In genomic region chr10:20959178-20959577, GRCh38 we compare ENCODE assay signal across 37 cellular contexts.
"Had no signal": no experiment of that assay in that cellular context is flagged by ENCODE, and none has a peak within 500 bp of the region (broad histone marks: within the 10 kb centered on the region; RNA-seq: fewer than 3 reads in every experiment).

No MANE protein-coding gene starts in this region.

- H3K27ac Mint-ChIP-seq: activated naive CD4-positive, alpha-beta T cell treated with anti-CD3 and anti-CD28 coated beads for 36 hours; activated naive CD4-positive, alpha-beta T cell treated with anti-CD3 and anti-CD28 coated beads, Interleukin-2, amount 10 ng/mL, durations not matched to agents 7 days and 5 days; activated naive CD4-positive, alpha-beta T cell treated with anti-CD3 and anti-CD28 coated beads, Interleukin-2, amount 50 U/mL, for 24 hours; activated naive CD4-positive, alpha-beta T cell treated with anti-CD3 and anti-CD28 coated beads, Interleukin-2, amount 50 U/mL, for 72 hours; activated naive CD8-positive, alpha-beta T cell; activated naive CD8-positive, alpha-beta T cell treated with anti-CD3 and anti-CD28 coated beads for 36 hours; activated naive CD8-positive, alpha-beta T cell treated with anti-CD3 and anti-CD28 coated beads, Interleukin-2, amount 10 ng/mL, durations not matched to agents 7 days and 5 days; activated naive CD8-positive, alpha-beta T cell treated with anti-CD3 and anti-CD28 coated beads, Interleukin-2, amount 50 U/mL, for 24 hours; activated T-cell treated with anti-CD3 and anti-CD28 coated beads, Interleukin-2, amount 50 U/mL, for 24 hours; activated T-cell treated with anti-CD3 and anti-CD28 coated beads, Interleukin-2, amount 50 U/mL, for 72 hours; activated T-helper 1 cell treated with anti-CD3 and anti-CD28 coated beads, Interleukin-12 subunit alpha, Interleukin-12 subunit beta, Interleukin-2, Interleukin-4 antibody, amounts not matched to agents 30 ng/mL and 10 ng/mL and 1 ng/mL, durations not matched to agents 14 hours and 24 hours and 36 hours; activated T-helper 17 cell treated with anti-CD3 and anti-CD28 coated beads, Interleukin-2, amount 50 U/mL, for 72 hours; activated T-helper 2 cell treated with anti-CD3 and anti-CD28 coated beads, Interferon-gamma antibody, Interleukin-2, Interleukin-4, amounts not matched to agents 10 μg/mL and 5 μg/mL and 100 μg/mL, durations not matched to agents 14 hours and 24 hours and 36 hours; brain had no signal

- H3K27me3 Mint-ChIP-seq: activated naive CD4-positive, alpha-beta T cell treated with anti-CD3 and anti-CD28 coated beads, Interleukin-2, amount 10 ng/mL, durations not matched to agents 7 days and 5 days; activated naive CD4-positive, alpha-beta T cell treated with anti-CD3 and anti-CD28 coated beads, Interleukin-2, amount 50 U/mL, for 24 hours; activated naive CD8-positive, alpha-beta T cell; activated naive CD8-positive, alpha-beta T cell treated with anti-CD3 and anti-CD28 coated beads for 36 hours; activated naive CD8-positive, alpha-beta T cell treated with anti-CD3 and anti-CD28 coated beads, Interleukin-2, amount 10 ng/mL, durations not matched to agents 7 days and 5 days; activated naive CD8-positive, alpha-beta T cell treated with anti-CD3 and anti-CD28 coated beads, Interleukin-2, amount 50 U/mL, for 24 hours; central memory CD8-positive, alpha-beta T cell had no signal

- H3K9me3 Mint-ChIP-seq: activated naive CD4-positive, alpha-beta T cell treated with anti-CD3 and anti-CD28 coated beads for 36 hours; activated naive CD4-positive, alpha-beta T cell treated with anti-CD3 and anti-CD28 coated beads, Interleukin-2, amount 10 ng/mL, durations not matched to agents 7 days and 5 days; activated naive CD4-positive, alpha-beta T cell treated with anti-CD3 and anti-CD28 coated beads, Interleukin-2, amount 50 U/mL, for 24 hours; activated naive CD8-positive, alpha-beta T cell treated with anti-CD3 and anti-CD28 coated beads for 36 hours; activated naive CD8-positive, alpha-beta T cell treated with anti-CD3 and anti-CD28 coated beads, Interleukin-2, amount 10 ng/mL, durations not matched to agents 7 days and 5 days; activated naive CD8-positive, alpha-beta T cell treated with anti-CD3 and anti-CD28 coated beads, Interleukin-2, amount 50 U/mL, for 24 hours; activated T-cell treated with anti-CD3 and anti-CD28 coated beads, Interleukin-2, amount 50 U/mL, for 24 hours; activated T-cell treated with anti-CD3 and anti-CD28 coated beads, Interleukin-2, amount 50 U/mL, for 4 hours; activated T-cell treated with anti-CD3 and anti-CD28 coated beads, Interleukin-2, amount 50 U/mL, for 72 hours; activated T-helper 1 cell treated with anti-CD3 and anti-CD28 coated beads, Interleukin-12 subunit alpha, Interleukin-12 subunit beta, Interleukin-2, Interleukin-4 antibody, amounts not matched to agents 30 ng/mL and 10 ng/mL and 1 ng/mL, durations not matched to agents 14 hours and 24 hours and 36 hours; activated T-helper 17 cell treated with anti-CD3 and anti-CD28 coated beads, Interleukin-2, amount 50 U/mL, for 72 hours; activated T-helper 2 cell treated with anti-CD3 and anti-CD28 coated beads, Interferon-gamma antibody, Interleukin-2, Interleukin-4, amounts not matched to agents 10 μg/mL and 5 μg/mL and 100 μg/mL, durations not matched to agents 14 hours and 24 hours and 36 hours had no signal

- H3K4me1 Mint-ChIP-seq: activated naive CD4-positive, alpha-beta T cell treated with anti-CD3 and anti-CD28 coated beads, Interleukin-2, amount 10 ng/mL, durations not matched to agents 7 days and 5 days; activated naive CD4-positive, alpha-beta T cell treated with anti-CD3 and anti-CD28 coated beads, Interleukin-2, amount 50 U/mL, for 24 hours; activated naive CD8-positive, alpha-beta T cell treated with anti-CD3 and anti-CD28 coated beads for 36 hours; activated naive CD8-positive, alpha-beta T cell treated with anti-CD3 and anti-CD28 coated beads, Interleukin-2, amount 10 ng/mL, durations not matched to agents 7 days and 5 days; activated naive CD8-positive, alpha-beta T cell treated with anti-CD3 and anti-CD28 coated beads, Interleukin-2, amount 50 U/mL, for 24 hours; activated T-helper 17 cell treated with anti-CD3 and anti-CD28 coated beads, Interleukin-2, amount 50 U/mL, for 72 hours; central memory CD8-positive, alpha-beta T cell had no signal

- H3K27me3 ChIP-seq: adrenal gland, ascending aorta, body of pancreas, brain microvascular endothelial cell, breast epithelium, cardiac muscle cell had no signal

- H3K9me3 ChIP-seq: adrenal gland, ascending aorta, body of pancreas, breast epithelium had no signal

- H3K4me1 ChIP-seq: adrenal gland, ascending aorta, body of pancreas, breast epithelium had no signal

- H3K27ac ChIP-seq: adrenal gland, ascending aorta, body of pancreas, brain microvascular endothelial cell, breast epithelium, cardiac muscle cell had no signal

- DNase-seq: activated effector memory CD4-positive, alpha-beta T cell treated with anti-CD3 and anti-CD28 coated beads, Interleukin-2, amount 50 U/mL, for 16 hours; activated effector memory CD4-positive, alpha-beta T cell treated with Interleukin-2 at 50 U/mL for 16 hours; activated gamma-delta T cell; activated gamma-delta T cell treated with Interleukin-2 at 50 U/mL for 16 hours; activated naive CD4-positive, alpha-beta T cell; activated naive CD4-positive, alpha-beta T cell treated with anti-CD3 and anti-CD28 coated beads for 36 hours; activated naive CD4-positive, alpha-beta T cell treated with anti-CD3 and anti-CD28 coated beads, Interleukin-2, amount 10 ng/mL, durations not matched to agents 7 days and 5 days; activated naive CD4-positive, alpha-beta T cell treated with anti-CD3 and anti-CD28 coated beads, Interleukin-2, amount 50 U/mL, for 16 hours; activated naive CD4-positive, alpha-beta T cell treated with Interleukin-2 at 50 U/mL for 16 hours; activated naive CD8-positive, alpha-beta T cell treated with anti-CD3 and anti-CD28 coated beads for 36 hours; activated naive CD8-positive, alpha-beta T cell treated with anti-CD3 and anti-CD28 coated beads, Interleukin-2, amount 10 ng/mL, durations not matched to agents 7 days and 5 days; activated naive CD8-positive, alpha-beta T cell treated with anti-CD3 and anti-CD28 coated beads, Interleukin-2, amount 50 U/mL, for 24 hours; activated T-cell treated with anti-CD3 and anti-CD28 coated beads, Interleukin-2, amount 50 U/mL, for 24 hours; activated T-cell treated with anti-CD3 and anti-CD28 coated beads, Interleukin-2, amount 50 U/mL, for 4 hours; activated T-cell treated with anti-CD3 and anti-CD28 coated beads, Interleukin-2, amount 50 U/mL, for 48 hours; activated T-cell treated with anti-CD3 and anti-CD28 coated beads, Interleukin-2, amount 50 U/mL, for 72 hours; adrenal gland; amniotic stem cell; amygdala; anterior cingulate cortex; aorta; body of pancreas; brain microvascular endothelial cell; caudate nucleus; central memory CD4-positive, alpha-beta T cell; cerebellar nuclear complex had no signal

- H3K36me3 Mint-ChIP-seq: activated naive CD4-positive, alpha-beta T cell treated with anti-CD3 and anti-CD28 coated beads, Interleukin-2, amount 10 ng/mL, durations not matched to agents 7 days and 5 days; activated naive CD4-positive, alpha-beta T cell treated with anti-CD3 and anti-CD28 coated beads, Interleukin-2, amount 50 U/mL, for 24 hours; activated naive CD4-positive, alpha-beta T cell treated with anti-CD3 and anti-CD28 coated beads, Interleukin-2, amount 50 U/mL, for 72 hours; activated naive CD8-positive, alpha-beta T cell; activated naive CD8-positive, alpha-beta T cell treated with anti-CD3 and anti-CD28 coated beads for 36 hours; activated naive CD8-positive, alpha-beta T cell treated with anti-CD3 and anti-CD28 coated beads, Interleukin-2, amount 10 ng/mL, durations not matched to agents 7 days and 5 days had no signal

- H3K4me3 Mint-ChIP-seq: activated naive CD4-positive, alpha-beta T cell treated with anti-CD3 and anti-CD28 coated beads for 36 hours; activated naive CD4-positive, alpha-beta T cell treated with anti-CD3 and anti-CD28 coated beads, Interleukin-2, amount 10 ng/mL, durations not matched to agents 7 days and 5 days; activated naive CD4-positive, alpha-beta T cell treated with anti-CD3 and anti-CD28 coated beads, Interleukin-2, amount 50 U/mL, for 24 hours; activated naive CD8-positive, alpha-beta T cell; activated naive CD8-positive, alpha-beta T cell treated with anti-CD3 and anti-CD28 coated beads for 36 hours; activated naive CD8-positive, alpha-beta T cell treated with anti-CD3 and anti-CD28 coated beads, Interleukin-2, amount 10 ng/mL, durations not matched to agents 7 days and 5 days; activated naive CD8-positive, alpha-beta T cell treated with anti-CD3 and anti-CD28 coated beads, Interleukin-2, amount 50 U/mL, for 24 hours; activated T-cell treated with anti-CD3 and anti-CD28 coated beads, Interleukin-2, amount 50 U/mL, for 24 hours; activated T-cell treated with anti-CD3 and anti-CD28 coated beads, Interleukin-2, amount 50 U/mL, for 4 hours; activated T-cell treated with anti-CD3 and anti-CD28 coated beads, Interleukin-2, amount 50 U/mL, for 72 hours; activated T-helper 1 cell treated with anti-CD3 and anti-CD28 coated beads, Interleukin-12 subunit alpha, Interleukin-12 subunit beta, Interleukin-2, Interleukin-4 antibody, amounts not matched to agents 30 ng/mL and 10 ng/mL and 1 ng/mL, durations not matched to agents 14 hours and 24 hours and 36 hours; activated T-helper 17 cell treated with anti-CD3 and anti-CD28 coated beads, Interleukin-2, amount 50 U/mL, for 72 hours; brain; central memory CD8-positive, alpha-beta T cell had no signal

- H3K4me3 ChIP-seq: adrenal gland, ascending aorta, body of pancreas, breast epithelium, cardiac muscle cell had no signal

- ATAC-seq: activated naive CD4-positive, alpha-beta T cell treated with anti-CD3 and anti-CD28 coated beads, Interleukin-2, amount 50 U/mL, for 72 hours; activated naive CD8-positive, alpha-beta T cell treated with anti-CD3 and anti-CD28 coated beads, Interleukin-2, amount 50 U/mL, for 24 hours; activated T-cell treated with anti-CD3 and anti-CD28 coated beads, Interleukin-2, amount 50 U/mL, for 4 hours; activated T-cell treated with anti-CD3 and anti-CD28 coated beads, Interleukin-2, amount 50 U/mL, for 72 hours; activated T-helper 17 cell treated with anti-CD3 and anti-CD28 coated beads, Interleukin-2, amount 50 U/mL, for 72 hours; body of pancreas had no signal

- H3K36me3 ChIP-seq: adrenal gland, ascending aorta, brain microvascular endothelial cell, breast epithelium, cardiac muscle cell had no signal
